In genomic region chr10:50621981-50622496, GRCh38 we compare ENCODE assay signal across 1 cellular context.
TF ChIP-seq lines count a peak whose summit lies in the region.

No MANE protein-coding gene starts in this region.

TF ChIP-seq in K562, 482 proteins besides CTCF, POLR2A, EP300 and RAD21 (continued from another document and continues in another):
- TF ChIP-seq HMGXB4 (CRISPR knock-in tag; IDR thresholded peaks at IDR 0.05) (no peak; the same call in 1 of the 2 replicates), ZFP30 (CRISPR knock-in tag; IDR thresholded peaks at IDR 0.05; ENCODE audit: borderline replicate concordance) (no peak), SMARCA4 (IDR thresholded peaks at IDR 0.05) (peak; percentile 70; the same call in 1 of the 2 replicates), SNIP1 (IDR thresholded peaks at IDR 0.05; ENCODE audit: low read depth) (no peak), ZNF444 (CRISPR knock-in tag; IDR thresholded peaks at IDR 0.05) (no peak), PTBP1 (IDR thresholded peaks at IDR 0.05; ENCODE audit: low read depth, low read length) (no peak), GTF3C2 (IDR thresholded peaks at IDR 0.05; ENCODE audit: borderline replicate concordance, extremely low read depth, insufficient read length) (no peak), SIRT6 (IDR thresholded peaks at IDR 0.05; ENCODE audit: low read depth, low read length) (no peak), GABPA (tag; conservative IDR thresholded peaks at IDR 0.05; ENCODE audit: low read depth) (peak; percentile 41; the same call in 1 of the 2 replicates), ZNF592 (IDR thresholded peaks at IDR 0.05) (peak; percentile 76), ZNF707 (CRISPR knock-in tag; conservative IDR thresholded peaks at IDR 0.05) (0 out of 2 replicates have a peak, but pooled peaks have one; percentile 34), ZEB2 (IDR thresholded peaks at IDR 0.05) (peak; percentile 75; the same call in 1 of the 2 replicates), ATF2 (CRISPR knock-in tag; IDR thresholded peaks at IDR 0.05) (no peak), YY1 (IDR thresholded peaks at IDR 0.05; ENCODE audit: borderline replicate concordance in 1 of 3, control insufficient read depth in 1 of 3, extremely low read depth in 1 of 3, insufficient read depth in 3 of 3, insufficient read length in 1 of 3, insufficient replicate concordance in 2 of 3, low read depth in 1 of 3, low read length in 2 of 3) (no peak), ZFX (CRISPR knock-in tag; IDR thresholded peaks at IDR 0.05) (no peak), THRB (CRISPR knock-in tag; conservative IDR thresholded peaks at IDR 0.05) (peak; percentile 80; the same call in 1 of the 2 replicates), MYNN (IDR thresholded peaks at IDR 0.05) (peak; percentile 76), MYNN (CRISPR knock-in tag; IDR thresholded peaks at IDR 0.05) (no peak), HEY1 (CRISPR knock-in tag; IDR thresholded peaks at IDR 0.05; ENCODE audit: borderline replicate concordance) (0 out of 2 replicates have a peak, but pooled peaks have one; percentile 30), CBFB (CRISPR knock-in tag; IDR thresholded peaks at IDR 0.05) (peak; percentile 86), NR1H2 (CRISPR knock-in tag; IDR thresholded peaks at IDR 0.05) (0 out of 2 replicates have a peak, but pooled peaks have one; percentile 85), STAG1 (CRISPR knock-in tag; IDR thresholded peaks at IDR 0.05; ENCODE audit: borderline replicate concordance) (0 out of 2 replicates have a peak, but pooled peaks have one; percentile 18), HDAC2 (IDR thresholded peaks at IDR 0.05) (peak; percentile 79; the same call in 1 of the 2 replicates), CREB1 (IDR thresholded peaks at IDR 0.05) (peak; percentile 48; the same call in 1 of the 2 replicates), CREB1 (CRISPR knock-in tag; IDR thresholded peaks at IDR 0.05) (peak; percentile 64; the same call in 1 of the 2 replicates), MAX (CRISPR knock-in tag; IDR thresholded peaks at IDR 0.05) (peak; percentile 55), ADNP (tag; IDR thresholded peaks at IDR 0.05) (no peak), ZNF639 (CRISPR knock-in tag; conservative IDR thresholded peaks at IDR 0.05 in 1 of 2, IDR thresholded peaks at IDR 0.05 in 1 of 2) (0 out of 4 replicates have a peak, but pooled peaks of 1 of the 2 experiments have one; percentile 40), TCF3 (CRISPR knock-in tag; IDR thresholded peaks at IDR 0.05) (peak; percentile 54), RBM14 (IDR thresholded peaks at IDR 0.05; ENCODE audit: borderline replicate concordance, insufficient read depth, low read depth, low read length) (no peak), ZNF274 (IDR thresholded peaks at IDR 0.05; ENCODE audit: borderline replicate concordance, low read depth, low read length) (no peak), JUND (IDR thresholded peaks at IDR 0.05; ENCODE audit: borderline replicate concordance, low read depth, low read length) (peak; percentile 87), JUND (tag; IDR thresholded peaks at IDR 0.05; ENCODE audit: borderline replicate concordance, low read depth, low read length) (peak; percentile 65; the same call in 2 of the 3 replicates), NR2F6 (CRISPR knock-in tag; IDR thresholded peaks at IDR 0.05) (no peak), ZBTB12 (CRISPR knock-in tag; IDR thresholded peaks at IDR 0.05) (peak; percentile 57), ETV1 (tag; conservative IDR thresholded peaks at IDR 0.05; ENCODE audit: low read depth) (peak; percentile 9; the same call in 1 of the 2 replicates), ZBTB2 (IDR thresholded peaks at IDR 0.05) (peak; percentile 89), TCF7 (IDR thresholded peaks at IDR 0.05; ENCODE audit: borderline replicate concordance) (peak; percentile 25; the same call in 1 of the 2 replicates), MCM3 (IDR thresholded peaks at IDR 0.05) (no peak), ZKSCAN8 (CRISPR knock-in tag; IDR thresholded peaks at IDR 0.05) (no peak), KDM5B (IDR thresholded peaks at IDR 0.05; ENCODE audit: insufficient replicate concordance, low read depth, low read length) (peak; percentile 62)
